In the genomic region with DNA sequence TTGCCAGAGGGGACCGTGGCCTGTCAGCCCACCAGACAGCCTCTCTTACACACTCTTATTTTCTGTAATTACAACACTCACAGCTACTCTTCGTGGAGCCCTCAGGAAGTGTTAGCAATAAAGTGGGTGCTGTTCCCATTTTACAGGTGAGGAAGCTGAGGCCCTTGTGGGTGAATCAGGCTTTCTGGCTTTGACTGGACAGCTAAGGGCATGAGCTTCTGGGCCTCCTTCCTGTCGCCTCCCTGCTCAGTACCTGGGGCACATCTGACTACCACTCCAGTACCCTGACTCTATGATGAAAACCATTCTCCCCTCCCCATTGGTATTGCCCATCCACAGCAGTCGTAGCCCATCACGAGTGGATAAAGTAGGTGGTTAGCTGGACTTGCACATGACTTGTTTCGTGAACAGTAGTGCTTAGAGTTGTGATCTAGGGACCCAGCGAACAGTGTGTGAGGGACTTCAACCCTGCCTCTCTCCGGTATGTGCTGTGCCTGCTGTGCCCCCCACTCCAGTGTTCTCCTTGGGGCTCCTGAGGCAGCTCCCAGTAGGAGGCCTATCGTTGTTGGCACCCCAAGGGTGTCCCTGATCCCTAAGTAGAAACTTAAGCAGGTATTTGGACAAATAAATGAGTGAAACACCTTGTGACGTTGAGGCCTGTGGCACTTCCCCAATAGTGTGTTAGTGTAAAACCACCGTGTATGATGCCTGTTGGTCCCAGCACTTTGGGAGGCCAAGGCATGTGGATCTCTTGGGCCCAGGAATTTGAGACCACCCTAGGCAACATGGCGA, we compare ENCODE assay signal across 1 cellular context.
TF ChIP-seq lines count a peak whose summit lies in the region.

No MANE protein-coding gene starts in this region.

TF ChIP-seq in GM12878, 131 proteins besides CTCF, POLR2A, EP300 and RAD21:
- TF ChIP-seq, protein P1, sequence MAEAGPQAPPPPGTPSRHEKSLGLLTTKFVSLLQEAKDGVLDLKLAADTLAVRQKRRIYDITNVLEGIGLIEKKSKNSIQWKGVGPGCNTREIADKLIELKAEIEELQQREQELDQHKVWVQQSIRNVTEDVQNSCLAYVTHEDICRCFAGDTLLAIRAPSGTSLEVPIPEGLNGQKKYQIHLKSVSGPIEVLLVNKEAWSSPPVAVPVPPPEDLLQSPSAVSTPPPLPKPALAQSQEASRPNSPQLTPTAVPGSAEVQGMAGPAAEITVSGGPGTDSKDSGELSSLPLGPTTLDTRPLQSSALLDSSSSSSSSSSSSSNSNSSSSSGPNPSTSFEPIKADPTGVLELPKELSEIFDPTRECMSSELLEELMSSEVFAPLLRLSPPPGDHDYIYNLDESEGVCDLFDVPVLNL (IDR thresholded peaks at IDR 0.05; ENCODE audit: low read depth, low read length) = no peak
- no peak for TF ChIP-seq SIX5 (IDR thresholded peaks at IDR 0.05; ENCODE audit: low read depth, low read length, severe bottlenecking)
- TF ChIP-seq KDM1A (IDR thresholded peaks at IDR 0.05; ENCODE audit: borderline replicate concordance) = 0 out of 2 replicates have a peak, but pooled peaks have one; percentile 28
- TF ChIP-seq, protein P2, sequence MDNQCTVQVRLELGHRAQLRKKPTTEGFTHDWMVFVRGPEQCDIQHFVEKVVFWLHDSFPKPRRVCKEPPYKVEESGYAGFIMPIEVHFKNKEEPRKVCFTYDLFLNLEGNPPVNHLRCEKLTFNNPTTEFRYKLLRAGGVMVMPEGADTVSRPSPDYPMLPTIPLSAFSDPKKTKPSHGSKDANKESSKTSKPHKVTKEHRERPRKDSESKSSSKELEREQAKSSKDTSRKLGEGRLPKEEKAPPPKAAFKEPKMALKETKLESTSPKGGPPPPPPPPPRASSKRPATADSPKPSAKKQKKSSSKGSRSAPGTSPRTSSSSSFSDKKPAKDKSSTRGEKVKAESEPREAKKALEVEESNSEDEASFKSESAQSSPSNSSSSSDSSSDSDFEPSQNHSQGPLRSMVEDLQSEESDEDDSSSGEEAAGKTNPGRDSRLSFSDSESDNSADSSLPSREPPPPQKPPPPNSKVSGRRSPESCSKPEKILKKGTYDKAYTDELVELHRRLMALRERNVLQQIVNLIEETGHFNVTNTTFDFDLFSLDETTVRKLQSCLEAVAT (IDR thresholded peaks at IDR 0.05) = no peak
- TF ChIP-seq DPF2 (IDR thresholded peaks at IDR 0.05) = no peak
- no peak for TF ChIP-seq ESRRA (IDR thresholded peaks at IDR 0.05; ENCODE audit: low read length)
- peak; percentile 26 for TF ChIP-seq RUNX3 (IDR thresholded peaks at IDR 0.05; ENCODE audit: low read length)
- 0 out of 2 replicates have a peak, but pooled peaks have one; percentile 14 for TF ChIP-seq ZNF207 (IDR thresholded peaks at IDR 0.05; ENCODE audit: borderline replicate concordance)
- TF ChIP-seq, protein P3, sequence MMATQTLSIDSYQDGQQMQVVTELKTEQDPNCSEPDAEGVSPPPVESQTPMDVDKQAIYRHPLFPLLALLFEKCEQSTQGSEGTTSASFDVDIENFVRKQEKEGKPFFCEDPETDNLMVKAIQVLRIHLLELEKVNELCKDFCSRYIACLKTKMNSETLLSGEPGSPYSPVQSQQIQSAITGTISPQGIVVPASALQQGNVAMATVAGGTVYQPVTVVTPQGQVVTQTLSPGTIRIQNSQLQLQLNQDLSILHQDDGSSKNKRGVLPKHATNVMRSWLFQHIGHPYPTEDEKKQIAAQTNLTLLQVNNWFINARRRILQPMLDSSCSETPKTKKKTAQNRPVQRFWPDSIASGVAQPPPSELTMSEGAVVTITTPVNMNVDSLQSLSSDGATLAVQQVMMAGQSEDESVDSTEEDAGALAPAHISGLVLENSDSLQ (IDR thresholded peaks at IDR 0.05) = no peak
- no peak for TF ChIP-seq EGR1 (IDR thresholded peaks at IDR 0.05; ENCODE audit: borderline replicate concordance in 1 of 2, low read depth in 2 of 2, low read length in 2 of 2)
- no peak for TF ChIP-seq ZNF24 (IDR thresholded peaks at IDR 0.05)
